In genomic region chr2:30684026-30684425, GRCh38 we compare ENCODE assay signal across 1 cellular context.
TF ChIP-seq lines count a peak whose summit lies in the region.

No MANE protein-coding gene starts in this region.

TF ChIP-seq in IMR-90, 13 proteins besides CTCF, POLR2A, EP300 and RAD21:
- TF ChIP-seq USF2 (IDR thresholded peaks at IDR 0.05; ENCODE audit: low read depth, low read length) (no peak), CHD1 (IDR thresholded peaks at IDR 0.05; ENCODE audit: low read depth, low read length) (no peak), SMC3 (IDR thresholded peaks at IDR 0.05; ENCODE audit: low read depth, low read length) (no peak), NFE2L2 (IDR thresholded peaks at IDR 0.05; ENCODE audit: low read depth, low read length) (no peak), CEBPB (IDR thresholded peaks at IDR 0.05; ENCODE audit: low read depth, low read length) (no peak), RFX5 (IDR thresholded peaks at IDR 0.05; ENCODE audit: low read depth, low read length) (no peak), BHLHE40 (IDR thresholded peaks at IDR 0.05; ENCODE audit: low read depth, low read length) (no peak), MAFK (IDR thresholded peaks at IDR 0.05; ENCODE audit: low read depth, low read length) (no peak)
